ENCODE assay signal across 1 cellular context in the genomic region with DNA sequence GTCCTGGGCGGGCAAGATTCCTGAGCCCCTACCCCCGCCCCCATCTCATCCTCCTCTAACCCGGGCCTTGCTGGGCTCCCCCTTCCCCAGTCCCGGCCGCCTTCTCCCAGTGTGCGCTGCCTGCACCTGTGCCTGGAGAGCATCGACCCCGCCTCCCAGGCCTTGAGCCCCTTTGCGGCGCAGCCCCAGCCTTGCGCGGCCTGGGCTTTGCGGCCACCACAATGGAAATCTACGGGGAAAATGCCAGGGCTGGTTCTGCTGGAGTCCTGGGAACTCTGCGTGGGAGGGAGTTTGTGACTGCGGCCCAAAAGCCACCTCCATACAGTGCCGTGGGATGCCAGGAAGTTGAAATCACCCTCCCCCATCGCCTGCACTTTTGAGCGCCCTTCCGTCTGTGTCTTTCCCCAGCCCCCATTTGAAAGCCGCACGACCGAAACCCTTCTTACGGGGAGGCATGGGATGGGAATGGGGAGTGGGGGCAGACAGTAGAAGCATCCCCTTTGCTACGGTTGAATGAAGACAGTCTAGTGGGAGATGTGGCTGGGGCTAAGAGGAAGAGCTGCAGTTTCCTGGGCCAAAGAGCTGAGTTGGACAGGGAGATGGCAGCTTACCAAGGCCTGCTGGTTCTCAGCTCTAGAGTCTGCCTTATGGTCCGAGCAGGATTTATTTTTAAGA.
TF ChIP-seq lines count a peak whose summit lies in the region.

No MANE protein-coding gene starts in this region.

TF ChIP-seq in SK-N-SH, 30 proteins besides CTCF, POLR2A, EP300 and RAD21 (continued from another document):
- TF ChIP-seq, protein P1, sequence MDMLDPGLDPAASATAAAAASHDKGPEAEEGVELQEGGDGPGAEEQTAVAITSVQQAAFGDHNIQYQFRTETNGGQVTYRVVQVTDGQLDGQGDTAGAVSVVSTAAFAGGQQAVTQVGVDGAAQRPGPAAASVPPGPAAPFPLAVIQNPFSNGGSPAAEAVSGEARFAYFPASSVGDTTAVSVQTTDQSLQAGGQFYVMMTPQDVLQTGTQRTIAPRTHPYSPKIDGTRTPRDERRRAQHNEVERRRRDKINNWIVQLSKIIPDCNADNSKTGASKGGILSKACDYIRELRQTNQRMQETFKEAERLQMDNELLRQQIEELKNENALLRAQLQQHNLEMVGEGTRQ (IDR thresholded peaks at IDR 0.05; ENCODE audit: borderline replicate concordance, low read depth, low read length), result no peak
- TF ChIP-seq, protein P2, sequence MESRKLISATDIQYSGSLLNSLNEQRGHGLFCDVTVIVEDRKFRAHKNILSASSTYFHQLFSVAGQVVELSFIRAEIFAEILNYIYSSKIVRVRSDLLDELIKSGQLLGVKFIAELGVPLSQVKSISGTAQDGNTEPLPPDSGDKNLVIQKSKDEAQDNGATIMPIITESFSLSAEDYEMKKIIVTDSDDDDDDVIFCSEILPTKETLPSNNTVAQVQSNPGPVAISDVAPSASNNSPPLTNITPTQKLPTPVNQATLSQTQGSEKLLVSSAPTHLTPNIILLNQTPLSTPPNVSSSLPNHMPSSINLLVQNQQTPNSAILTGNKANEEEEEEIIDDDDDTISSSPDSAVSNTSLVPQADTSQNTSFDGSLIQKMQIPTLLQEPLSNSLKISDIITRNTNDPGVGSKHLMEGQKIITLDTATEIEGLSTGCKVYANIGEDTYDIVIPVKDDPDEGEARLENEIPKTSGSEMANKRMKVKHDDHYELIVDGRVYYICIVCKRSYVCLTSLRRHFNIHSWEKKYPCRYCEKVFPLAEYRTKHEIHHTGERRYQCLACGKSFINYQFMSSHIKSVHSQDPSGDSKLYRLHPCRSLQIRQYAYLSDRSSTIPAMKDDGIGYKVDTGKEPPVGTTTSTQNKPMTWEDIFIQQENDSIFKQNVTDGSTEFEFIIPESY (IDR thresholded peaks at IDR 0.05; ENCODE audit: borderline replicate concordance, low read depth), result no peak
- TF ChIP-seq RFX5 (IDR thresholded peaks at IDR 0.05; ENCODE audit: low read length), result no peak
